Comparison of ENCODE assay signal across 21 cellular contexts in the genomic region with DNA sequence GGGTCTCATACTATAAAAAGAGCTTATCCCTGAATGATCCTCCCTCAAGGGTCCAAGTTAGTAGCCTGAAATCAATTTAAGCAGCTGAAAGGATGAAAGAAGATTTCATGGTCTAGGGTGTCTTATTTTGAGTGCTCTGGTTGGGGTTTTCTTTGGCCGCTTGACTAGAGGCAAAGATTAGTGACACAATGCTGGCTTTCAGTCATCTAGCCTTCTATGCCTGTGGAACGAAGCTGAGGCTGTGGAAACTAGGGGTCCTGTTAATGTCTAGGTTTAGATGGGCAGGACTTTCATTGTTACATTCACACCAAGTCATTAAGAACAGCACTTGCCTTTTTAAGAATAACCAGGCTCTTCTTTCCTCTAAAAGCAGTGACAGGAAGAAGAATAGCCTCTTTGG.
"Had no signal": no experiment of that assay in that cellular context is flagged by ENCODE, and none has a peak within 500 bp of the region (broad histone marks: within the 10 kb centered on the region; RNA-seq: fewer than 3 reads in every experiment).

No MANE protein-coding gene starts in this region.

- DNase-seq: activated CD4-positive, alpha-beta T cell treated with anti-CD3 and anti-CD28 coated beads for 4 hours; activated CD8-positive, alpha-beta memory T cell treated with anti-CD3 and anti-CD28 coated beads, Interleukin-2, amount 50 U/mL, for 4 hours; activated CD8-positive, alpha-beta T cell treated with anti-CD3 and anti-CD28 coated beads for 36 hours; activated gamma-delta T cell treated with Interleukin-2 at 50 U/mL for 16 hours; activated naive CD4-positive, alpha-beta T cell treated with anti-CD3 and anti-CD28 coated beads, Interleukin-2, amount 50 U/mL, for 16 hours; activated T-cell treated with anti-CD3 and anti-CD28 coated beads, Interleukin-2, amount 50 U/mL, for 72 hours; aorta; central memory CD4-positive, alpha-beta T cell; IMR-90; Kasumi-1; KBM-7; NCI-H1048; NCI-H146; NCI-H187 treated with DMSO at 0.1 percent for 48 hours; NCI-H2171; NCI-H345; NCI-H510A; SHP77; T-helper 17 cell; T-helper 9 cell had no signal

- H3K27ac Mint-ChIP-seq: activated CD8-positive, alpha-beta T cell treated with anti-CD3 and anti-CD28 coated beads for 36 hours; activated T-cell treated with anti-CD3 and anti-CD28 coated beads, Interleukin-2, amount 50 U/mL, for 72 hours; activated T-helper 2 cell treated with anti-CD3 and anti-CD28 coated beads, Interferon-gamma antibody, Interleukin-2, Interleukin-4, amounts not matched to agents 10 μg/mL and 5 μg/mL and 100 μg/mL, durations not matched to agents 14 hours and 24 hours and 36 hours; T-helper 17 cell had no signal

- H3K4me3 Mint-ChIP-seq: activated CD8-positive, alpha-beta T cell treated with anti-CD3 and anti-CD28 coated beads for 36 hours; activated T-cell treated with anti-CD3 and anti-CD28 coated beads, Interleukin-2, amount 50 U/mL, for 72 hours; T-helper 17 cell had no signal

- H3K4me1 Mint-ChIP-seq: T-helper 17 cell had no signal

- ATAC-seq: activated CD8-positive, alpha-beta T cell treated with anti-CD3 and anti-CD28 coated beads for 36 hours; activated T-cell treated with anti-CD3 and anti-CD28 coated beads, Interleukin-2, amount 50 U/mL, for 72 hours; T-helper 17 cell had no signal

- H3K9me3 Mint-ChIP-seq: activated CD8-positive, alpha-beta T cell treated with anti-CD3 and anti-CD28 coated beads for 36 hours; activated T-cell treated with anti-CD3 and anti-CD28 coated beads, Interleukin-2, amount 50 U/mL, for 72 hours; activated T-helper 2 cell treated with anti-CD3 and anti-CD28 coated beads, Interferon-gamma antibody, Interleukin-2, Interleukin-4, amounts not matched to agents 10 μg/mL and 5 μg/mL and 100 μg/mL, durations not matched to agents 14 hours and 24 hours and 36 hours had no signal
